Comparison of ENCODE assay signal across 21 cellular contexts in genomic region chr2:10532631-10533101, GRCh38.
DNase-seq lines count a peak whose midpoint lies in the region; TF ChIP-seq lines count a peak whose summit lies in the region.
"Had no signal": no experiment of that assay in that cellular context is flagged by ENCODE, and none has a peak within 500 bp of the region (broad histone marks: within the 10 kb centered on the region; RNA-seq: fewer than 3 reads in every experiment).

No MANE protein-coding gene starts in this region.

- H3K27me3 Mint-ChIP-seq in activated naive CD8-positive, alpha-beta T cell treated with anti-CD3 and anti-CD28 coated beads for 36 hours, result no peaks in the 10 kb centered on the region

- no peak overlapping the region for H3K4me3 Mint-ChIP-seq in activated naive CD8-positive, alpha-beta T cell treated with anti-CD3 and anti-CD28 coated beads for 36 hours
- H3K4me3 Mint-ChIP-seq: activated naive CD8-positive, alpha-beta T cell treated with anti-CD3 and anti-CD28 coated beads, Interleukin-2, amount 10 ng/mL, durations not matched to agents 7 days and 5 days; activated T-helper 1 cell treated with anti-CD3 and anti-CD28 coated beads, Interleukin-12 subunit alpha, Interleukin-12 subunit beta, Interleukin-2, Interleukin-4 antibody, amounts not matched to agents 30 ng/mL and 10 ng/mL and 1 ng/mL, durations not matched to agents 14 hours and 24 hours and 36 hours; CD4-positive, alpha-beta memory T cell; dendritic cell treated with granulocyte-macrophage colony-stimulating factor and Interleukin-4, amounts not matched to agents 40 ng/mL and 50 ng/mL, for 4 days; GM23338; neural progenitor cell had no signal

- H3K27ac Mint-ChIP-seq in activated naive CD8-positive, alpha-beta T cell treated with anti-CD3 and anti-CD28 coated beads for 36 hours, result no peak overlapping the region
- H3K27ac Mint-ChIP-seq: activated naive CD8-positive, alpha-beta T cell treated with anti-CD3 and anti-CD28 coated beads, Interleukin-2, amount 10 ng/mL, durations not matched to agents 7 days and 5 days; activated T-helper 1 cell treated with anti-CD3 and anti-CD28 coated beads, Interleukin-12 subunit alpha, Interleukin-12 subunit beta, Interleukin-2, Interleukin-4 antibody, amounts not matched to agents 30 ng/mL and 10 ng/mL and 1 ng/mL, durations not matched to agents 14 hours and 24 hours and 36 hours; CD4-positive, alpha-beta memory T cell; dendritic cell treated with granulocyte-macrophage colony-stimulating factor and Interleukin-4, amounts not matched to agents 40 ng/mL and 50 ng/mL, for 4 days; GM23338; neural progenitor cell had no signal

- peaks cover 9% of the 10 kb centered on the region for H3K4me1 Mint-ChIP-seq in activated naive CD8-positive, alpha-beta T cell treated with anti-CD3 and anti-CD28 coated beads for 36 hours
- H3K4me1 Mint-ChIP-seq: GM23338 had no signal

- H3K36me3 Mint-ChIP-seq in activated naive CD8-positive, alpha-beta T cell treated with anti-CD3 and anti-CD28 coated beads for 36 hours, result no peaks in the 10 kb centered on the region
- H3K36me3 Mint-ChIP-seq: CD4-positive, alpha-beta memory T cell; neural progenitor cell had no signal

- no peak overlapping the region for H3K4me3 ChIP-seq in epithelial cell of esophagus (ENCODE audit: low read length)
- H3K4me3 ChIP-seq: GM23338, MG63, neural progenitor cell, SJSA1 had no signal

- no peaks in the 10 kb centered on the region for H3K9me3 Mint-ChIP-seq in activated naive CD8-positive, alpha-beta T cell treated with anti-CD3 and anti-CD28 coated beads for 36 hours
- H3K9me3 Mint-ChIP-seq: dendritic cell treated with granulocyte-macrophage colony-stimulating factor and Interleukin-4, amounts not matched to agents 40 ng/mL and 50 ng/mL, for 4 days; GM23338; neural progenitor cell had no signal

- DNase-seq in EH (ENCODE audit: low read depth), result peak; percentile 32
- peak; percentile 28 for DNase-seq in LoVo (ENCODE audit: low spot score)
- DNase-seq in epithelial cell of esophagus (ENCODE audit: low read depth), result peak; percentile 43
- peak; percentile 68 for DNase-seq in renal cortical epithelial cell (ENCODE audit: low read depth)
- no peak for DNase-seq in GM19238 (ENCODE audit: insufficient read length, low spot score)
- DNase-seq in NCI-H1436 (lab: John Stamatoyannopoulos, UW), result no peak
- DNase-seq in activated naive CD8-positive, alpha-beta T cell treated with anti-CD3 and anti-CD28 coated beads for 36 hours, result no peak
- DNase-seq: brain microvascular endothelial cell; CD4-positive, alpha-beta memory T cell; foreskin melanocyte; kidney glomerular epithelial cell; MG63; NCI-H1436 treated with DMSO at 0.1 percent for 48 hours; NCI-H526 treated with DMSO at 0.1 percent for 48 hours; stimulated activated CD4-positive, alpha-beta T cell treated with anti-CD3 and anti-CD28 coated beads, Interleukin-15, amount 100 ng/mL, for 24 hours had no signal

- no peak for TF ChIP-seq CTCF in epithelial cell of esophagus (IDR thresholded peaks at IDR 0.05; ENCODE audit: insufficient read depth, low read depth, low read length, missing control alignments)

Comparison
In these comparisons a context has a peak if more than half of its experiments do, and no peak if none do; other contexts are left out.
1. DNase-seq: peak in EH (single experiment), LoVo (single experiment), epithelial cell of esophagus (single experiment) and renal cortical epithelial cell (single experiment); none in GM19238 (single experiment), NCI-H1436 (single experiment) and activated naive CD8-positive, alpha-beta T cell treated with anti-CD3 and anti-CD28 coated beads for 36 hours (single experiment).